ENCODE assay signal across 10 cellular contexts in genomic region chr3:129577925-129578742, GRCh38. TPM values are rescaled to one million over a fixed set of nuclear protein-coding genes. Genes with fewer than 3 reads are reported as not detected.
A peak's percentile ranks its signal among the peaks of the same experiment; 100 is the strongest.
DNase-seq lines count a peak whose midpoint lies in the region; ATAC-seq and TF ChIP-seq lines count a peak whose summit lies in the region.
"Had no signal": no experiment of that assay in that cellular context is flagged by ENCODE, and none has a peak within 500 bp of the region (broad histone marks: within the 10 kb centered on the region; RNA-seq: fewer than 3 reads in every experiment).

No MANE protein-coding gene starts in this region.

- H3K4me1 Mint-ChIP-seq in activated B cell treated with CpG ODN at 0.5 μM for 24 hours = peaks cover 62% of the 10 kb centered on the region

- DNase-seq in activated B cell treated with CpG ODN at 0.5 μM for 24 hours (peak; percentile 53), psoas muscle (peak in 1 of 2 donors; percentile 47), superior temporal gyrus (ENCODE audit: extremely low spot score) (no peak)
- DNase-seq in stimulated activated CD4-positive, alpha-beta T cell treated with anti-CD3 and anti-CD28 coated beads, Interleukin-4, amount 100 ng/mL, for 24 hours = no peak

- H3K27ac Mint-ChIP-seq in activated B cell treated with CpG ODN at 0.5 μM for 24 hours = peak overlapping the region; percentile 53

- no peaks in the 10 kb centered on the region for H3K9me3 Mint-ChIP-seq in activated B cell treated with CpG ODN at 0.5 μM for 24 hours

- intact Hi-C loops in activated B cell treated with CpG ODN at 0.5 μM for 24 hours (cut with micrococcal nuclease) = loop anchor here (1.0 to 5.0 kb wide), 5 partner anchors 27 to 301 kb away; partner anchors contain the start of genes HMCES and MBD4
- intact Hi-C loops in psoas muscle (cut with DNase I) = no loop called here

- 63 to 71% (median 64%) methylated on average over 21 of the region's 21 CpGs for WGBS in psoas muscle, 3 donors

- no peak overlapping the region for H3K27ac ChIP-seq in psoas muscle

- H3K27me3 ChIP-seq in psoas muscle (ENCODE audit: insufficient read depth in 3 of 3, low read length in 2 of 3) = no peaks in the 10 kb centered on the region

- peak; percentile 58 for ATAC-seq in GM18868 (IDR thresholded peaks at IDR 0.05; ENCODE audit: unreplicated experiment)
- peak; percentile 33 for ATAC-seq in HG03097 (IDR thresholded peaks at IDR 0.05; ENCODE audit: low FRiP score, unreplicated experiment)
- peak; percentile 69 for ATAC-seq in activated B cell treated with CpG ODN at 0.5 μM for 24 hours (ENCODE audit: low read depth)
- ATAC-seq in psoas muscle = peak in 3 of 4 donors; percentile 5 to 32 (median 21)
- ATAC-seq in GM18519 (IDR thresholded peaks at IDR 0.05; ENCODE audit: low FRiP score, unreplicated experiment) = no peak
- ATAC-seq in HG02970 (IDR thresholded peaks at IDR 0.05; ENCODE audit: low FRiP score, unreplicated experiment) = no peak

- no peaks in the 10 kb centered on the region for H3K4me1 ChIP-seq in psoas muscle

- no peak overlapping the region for H3K4me3 ChIP-seq in psoas muscle

- H3K4me3 Mint-ChIP-seq in activated B cell treated with CpG ODN at 0.5 μM for 24 hours = peak overlapping the region; percentile 46

- H3K9me3 ChIP-seq in psoas muscle = no peaks in the 10 kb centered on the region

- POLR2A ChIA-PET in activated B cell treated with CpG ODN at 0.5 μM for 24 hours (lab: Charles Lee) = interaction anchor here (1.2 to 2.3 kb wide), 5 partner anchors 11 to 315 kb away, joined by 3 to 14 read pairs (median 5); partner anchors contain the start of gene TMCC1

- CTCF ChIA-PET in activated B cell treated with CpG ODN at 0.5 μM for 24 hours (lab: Charles Lee) = interaction anchor here (1.1 to 2.0 kb wide), 4 partner anchors 27 to 88 kb away, joined by 3 to 11 read pairs (median 4); no protein-coding TSS in a partner anchor

- no peaks in the 10 kb centered on the region for H3K27me3 Mint-ChIP-seq in activated B cell treated with CpG ODN at 0.5 μM for 24 hours

- TF ChIP-seq CTCF in activated B cell treated with CpG ODN at 0.5 μM for 24 hours (IDR thresholded peaks at IDR 0.05) = no peak
- no peak for TF ChIP-seq CTCF in psoas muscle (IDR thresholded peaks at IDR 0.05)

- H3K36me3 Mint-ChIP-seq in activated B cell treated with CpG ODN at 0.5 μM for 24 hours (ENCODE audit: low read depth) = no peaks in the 10 kb centered on the region

- peaks cover 0 to 25% of the 10 kb centered on the region in 2 donors for H3K36me3 ChIP-seq in psoas muscle (ENCODE audit: insufficient read depth in 1 of 2, low read depth in 1 of 2)

RNA-seq across cellular contexts. Expression of gene PLXND1, which starts 28.3 kb away (rescaled TPM):
- total RNA-seq in activated B cell treated with CpG ODN at 0.5 μM for 24 hours (3.1 and 3.7 TPM in 2 replicates), psoas muscle (10 to 100 TPM; 28.2 to 49.9 (median 31.9) TPM)
- polyA plus RNA-seq in psoas muscle = 10 to 100 TPM; 15.5 to 24.0 (median 20.7) TPM

RNA-seq across cellular contexts. Expression of gene H1-8, which starts 35.2 kb away (rescaled TPM):
- total RNA-seq in activated B cell treated with CpG ODN at 0.5 μM for 24 hours (not detected in 2 replicates), psoas muscle (not detected)
- polyA plus RNA-seq in psoas muscle = not detected
- total RNA-seq: astrocyte had no signal
- polyA plus RNA-seq: neural cell had no signal

RNA-seq across cellular contexts. Expression of gene RHO, which starts 49.7 kb away (rescaled TPM):
- not detected in 2 replicates for total RNA-seq in activated B cell treated with CpG ODN at 0.5 μM for 24 hours
- total RNA-seq in psoas muscle = not detected
- under 1 TPM in 1 of 3 donors, not detected in 2; 0.01 TPM for polyA plus RNA-seq in psoas muscle
- total RNA-seq: astrocyte had no signal
- polyA plus RNA-seq: neural cell had no signal

Comparison
In these comparisons a context has a peak if more than half of its experiments do, and no peak if none do; other contexts are left out.
1. ATAC-seq: peak in GM18868 (single experiment), HG03097 (single experiment), activated B cell treated with CpG ODN at 0.5 μM for 24 hours (single experiment) and psoas muscle (3 of 4); none in GM18519 (single experiment) and HG02970 (single experiment).